ENCODE assay signal across 8 cellular contexts in the genomic region with DNA sequence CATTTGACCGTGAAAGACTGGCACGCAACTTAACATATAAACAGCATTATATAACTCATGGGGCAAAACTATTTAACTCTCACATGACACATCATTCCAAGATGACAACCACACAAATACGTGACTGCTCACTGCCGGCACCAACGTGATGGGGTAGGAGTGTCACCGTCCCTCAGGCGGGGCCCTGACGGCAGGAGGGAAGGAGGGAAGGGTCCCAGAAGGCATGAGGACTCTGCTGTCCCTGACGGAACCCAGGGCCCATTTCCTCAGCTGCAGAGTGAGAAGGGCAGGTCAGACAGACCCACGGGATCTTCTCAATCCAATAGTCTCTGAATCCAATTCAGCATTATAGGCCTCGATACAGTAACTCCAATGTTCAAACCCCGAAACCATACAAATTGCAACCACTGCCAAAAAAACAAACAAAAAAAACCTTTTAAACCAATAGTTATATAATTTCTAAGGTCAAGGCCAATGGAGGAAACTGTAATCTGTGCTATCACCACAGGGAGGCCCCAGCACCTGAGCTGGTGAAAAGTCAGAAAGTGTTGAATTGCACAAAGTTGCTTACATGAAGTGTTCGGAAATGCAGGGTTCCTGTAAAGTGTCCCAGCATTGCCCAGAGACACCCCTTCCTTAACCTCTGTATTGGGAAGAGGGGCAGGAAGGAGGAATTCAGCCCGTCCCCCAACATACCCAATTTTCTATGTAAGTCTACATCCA.
DNase-seq lines count a peak whose midpoint lies in the region; ATAC-seq and TF ChIP-seq lines count a peak whose summit lies in the region.

No MANE protein-coding gene starts in this region.

- TF ChIP-seq CTCF in mammary epithelial cell (conservative IDR thresholded peaks at IDR 0.05 in 1 of 2, IDR thresholded peaks at IDR 0.05 in 1 of 2; ENCODE audit: extremely low read depth in 1 of 2, insufficient read depth in 1 of 2, low read depth in 1 of 2, low read length in 2 of 2) (peak; percentile 55 to 71), mesothelial cell of epicardium (IDR thresholded peaks at IDR 0.05; ENCODE audit: unreplicated experiment) (peak; percentile 39)

- dilution Hi-C loops in mammary epithelial cell (cut with HindIII; ENCODE audit: low sequenced_read_pairs) = no loop called here

- H3K27me3 ChIP-seq in mammary epithelial cell (ENCODE audit: insufficient read depth, low read length) = no peaks in the 10 kb centered on the region

- DNase-seq in COLO829 (ENCODE audit: low spot score) (peak; percentile 60), HT1080 (ENCODE audit: low read depth) (peak; percentile 18), mammary epithelial cell (peak; percentile 16), mesothelial cell of epicardium (ENCODE audit: low spot score in 2 of 2, unreplicated experiment in 2 of 2) (no peak), T-helper 2 cell (no peak), NOMO-1 treated with DMSO at 0.1 percent for 48 hours (lab: John Stamatoyannopoulos, UW; ENCODE audit: unreplicated experiment) (no peak)

- no peak overlapping the region for H2AFZ ChIP-seq in mammary epithelial cell (ENCODE audit: low read depth, low read length)

- H3K27ac Mint-ChIP-seq in mesothelial cell of epicardium = peak overlapping the region; percentile 47

- no peaks in the 10 kb centered on the region for H3K27me3 Mint-ChIP-seq in mesothelial cell of epicardium (ENCODE audit: low read depth)

- no peak overlapping the region for H3K4me3 Mint-ChIP-seq in mesothelial cell of epicardium

- in situ Hi-C loops in mammary epithelial cell (cut with MboI; ENCODE audit: low sequenced_read_pairs in 2 of 2) = loop anchor here in 1 of 2 donors (5.0 kb wide), 1 partner anchor 378 kb away; no protein-coding TSS in a partner anchor

- no peaks in the 10 kb centered on the region for H3K9me3 ChIP-seq in mammary epithelial cell (replicated peaks; ENCODE audit: insufficient read depth, low read length)

- no peaks in the 10 kb centered on the region for H3K36me3 ChIP-seq in mammary epithelial cell (ENCODE audit: insufficient read depth, low read length)

- 82% methylated on average over 14 of the region's 14 CpGs for WGBS in mammary epithelial cell (ENCODE audit: low coverage, missing lambda C conversion rate)

- no peaks in the 10 kb centered on the region for H3K9me3 Mint-ChIP-seq in mesothelial cell of epicardium

- no peak overlapping the region for H3K4me3 ChIP-seq in mammary epithelial cell (replicated peaks in 1 of 3; ENCODE audit: insufficient read depth in 1 of 3, low read depth in 2 of 3, low read length in 3 of 3)

- H3K4me1 Mint-ChIP-seq in mesothelial cell of epicardium = peaks cover 49% of the 10 kb centered on the region

- H3K79me2 ChIP-seq in mammary epithelial cell (ENCODE audit: insufficient read depth, low read length) = peaks cover 19% of the 10 kb centered on the region

- no peaks in the 10 kb centered on the region for H3K4me1 ChIP-seq in mammary epithelial cell (ENCODE audit: insufficient read depth, low read length)

- H4K20me1 ChIP-seq in mammary epithelial cell (ENCODE audit: insufficient read depth, low read length) = no peaks in the 10 kb centered on the region

- intact Hi-C loops in mammary epithelial cell (cut with micrococcal nuclease) = loop anchor here (1.0 to 5.0 kb wide), 3 partner anchors 128 to 375 kb away; no protein-coding TSS in a partner anchor

- no TSS peak for BruUV-seq in mammary epithelial cell (replicated peaks; lab: Mats Ljungman, UMichigan)

- no peak for ATAC-seq in GM18517 (IDR thresholded peaks at IDR 0.05; ENCODE audit: unreplicated experiment)
- no peak for ATAC-seq in HG02623 (IDR thresholded peaks at IDR 0.05; ENCODE audit: unreplicated experiment)

- H3K27ac ChIP-seq in mammary epithelial cell (ENCODE audit: insufficient read depth, low read depth, low read length) = no peak overlapping the region

- no peak overlapping the region for H3K9ac ChIP-seq in mammary epithelial cell (ENCODE audit: insufficient read depth, low read length)

- peaks cover 11% of the 10 kb centered on the region for H3K36me3 Mint-ChIP-seq in mesothelial cell of epicardium

- no peak overlapping the region for H3K4me2 ChIP-seq in mammary epithelial cell (ENCODE audit: insufficient read depth, low read depth, low read length)

- CTCF ChIA-PET in mammary epithelial cell (lab: Charles Lee; ENCODE audit: low non-redundant PET) = interaction anchor here (0.6 kb wide), 2 partner anchors 107 to 284 kb away, joined by 4 to 5 read pairs; no protein-coding TSS in a partner anchor

Comparison
In these comparisons a context has a peak if more than half of its experiments do, and no peak if none do; other contexts are left out.
1. DNase-seq: peak in COLO829 (single experiment), HT1080 (single experiment) and mammary epithelial cell (single experiment); none in mesothelial cell of epicardium (0 of 2), T-helper 2 cell (0 of 5) and NOMO-1 treated with DMSO at 0.1 percent for 48 hours (single experiment).